ENCODE assay signal across 18 cellular contexts in the genomic region with DNA sequence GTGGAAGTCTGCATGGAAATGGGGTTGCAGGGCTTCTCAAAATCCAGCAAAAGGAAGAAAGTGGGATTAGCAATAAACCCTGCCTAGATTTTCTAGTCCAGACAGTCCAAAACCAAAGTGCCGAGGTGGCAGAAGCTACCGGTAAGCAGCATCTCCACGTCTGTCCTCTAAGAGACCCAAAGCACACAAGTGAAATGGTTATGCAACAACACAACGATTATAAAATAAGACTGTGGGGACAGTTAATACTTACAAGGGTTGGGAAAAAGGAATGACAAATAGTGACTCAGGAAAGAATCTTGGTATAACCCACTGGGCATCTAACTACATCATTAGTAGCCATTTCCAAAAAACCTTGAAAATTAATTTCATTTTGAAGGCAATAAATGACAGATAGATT. TPM values are rescaled to one million over a fixed set of nuclear protein-coding genes. Genes with fewer than 3 reads are reported as not detected.
DNase-seq lines count a peak whose midpoint lies in the region; ATAC-seq and TF ChIP-seq lines count a peak whose summit lies in the region.
"Had no signal": no experiment of that assay in that cellular context is flagged by ENCODE, and none has a peak within 500 bp of the region (broad histone marks: within the 10 kb centered on the region; RNA-seq: fewer than 3 reads in every experiment).

No MANE protein-coding gene starts in this region.

- H3K4me1 Mint-ChIP-seq in osteocyte (ENCODE audit: unreplicated experiment) (peaks cover 81% of the 10 kb centered on the region), type B pancreatic cell (ENCODE audit: unreplicated experiment) (peaks cover 44% of the 10 kb centered on the region)
- H3K4me1 Mint-ChIP-seq: activated CD4-positive, alpha-beta memory T cell treated with anti-CD3 and anti-CD28 coated beads, Interleukin-2, amount 10 ng/mL, durations not matched to agents 7 days and 5 days had no signal

- H3K36me3 ChIP-seq in heart left ventricle, result peaks cover 0 to 6% (median 0%) of the 10 kb centered on the region in 9 donors

- peaks cover 4 to 81% (median 58%) of the 10 kb centered on the region in 12 donors for H3K4me1 ChIP-seq in heart left ventricle

- no peaks in the 10 kb centered on the region for H3K9me3 ChIP-seq in heart left ventricle

- peak overlapping the region in 9 of 12 donors; percentile 3 to 79 (median 77) for H3K27ac ChIP-seq in heart left ventricle
- H3K27ac ChIP-seq in cingulate gyrus (ENCODE audit: low read depth, low read length), result peak overlapping the region; percentile 42

- no peak for ATAC-seq in heart left ventricle
- ATAC-seq in left ventricle myocardium superior, result no peak
- no peak for ATAC-seq in HG03175 (IDR thresholded peaks at IDR 0.05; ENCODE audit: unreplicated experiment)
- ATAC-seq: stimulated activated memory B cell treated with anti-CD40 and anti-IgM and Interleukin-4, amounts not matched to agents 10 μg/mL and 1 μg/mL and 100 μg/mL, for 72 hours had no signal

- H3K36me3 Mint-ChIP-seq in osteocyte (ENCODE audit: unreplicated experiment), result peaks cover 4% of the 10 kb centered on the region
- H3K36me3 Mint-ChIP-seq in type B pancreatic cell, result peaks cover 44% of the 10 kb centered on the region

- DNase-seq in heart left ventricle, result peak in 1 of 5 donors; percentile 17
- DNase-seq in left ventricle myocardium superior, result no peak
- DNase-seq in osteocyte (ENCODE audit: extremely low spot score, unreplicated experiment), result no peak
- DNase-seq in type B pancreatic cell (ENCODE audit: extremely low spot score, unreplicated experiment), result no peak
- DNase-seq in NCI-H2081 treated with DMSO at 0.1 percent for 48 hours (lab: John Stamatoyannopoulos, UW), result no peak
- no peak for DNase-seq in NCI-H1048 (lab: John Stamatoyannopoulos, UW)
- DNase-seq: 8988T; activated CD4-positive, alpha-beta memory T cell treated with anti-CD3 and anti-CD28 coated beads, Interleukin-2, amount 10 ng/mL, durations not matched to agents 7 days and 5 days; cortex of kidney; GDM1; NCI-H187; NCI-H524; OCI-M1; small intestine had no signal

- H3K9me3 Mint-ChIP-seq in osteocyte (ENCODE audit: unreplicated experiment) (no peaks in the 10 kb centered on the region), type B pancreatic cell (no peaks in the 10 kb centered on the region)
- H3K9me3 Mint-ChIP-seq: activated T-helper 1 cell treated with anti-CD3 and anti-CD28 coated beads, Interleukin-12 subunit alpha, Interleukin-12 subunit beta, Interleukin-2, Interleukin-4 antibody, amounts not matched to agents 30 ng/mL and 10 ng/mL and 1 ng/mL, durations not matched to agents 14 hours and 24 hours and 36 hours had no signal

- TF ChIP-seq CTCF in heart left ventricle (IDR thresholded peaks at IDR 0.05) (no peak), osteocyte (IDR thresholded peaks at IDR 0.05) (no peak), type B pancreatic cell (conservative IDR thresholded peaks at IDR 0.05) (no peak)

- 85 to 89% (median 86%) methylated on average over 4 of the region's 4 CpGs for WGBS in heart left ventricle, 4 donors

- no peak for TF ChIP-seq POLR2A in heart left ventricle (IDR thresholded peaks at IDR 0.05)

- no peaks in the 10 kb centered on the region for H3K27me3 ChIP-seq in heart left ventricle

- H3K4me3 ChIP-seq in heart left ventricle, result no peak overlapping the region

- H3K4me3 Mint-ChIP-seq in osteocyte (ENCODE audit: unreplicated experiment), result no peak overlapping the region
- H3K4me3 Mint-ChIP-seq in type B pancreatic cell, result no peak overlapping the region
- H3K4me3 Mint-ChIP-seq: activated CD4-positive, alpha-beta memory T cell treated with anti-CD3 and anti-CD28 coated beads, Interleukin-2, amount 10 ng/mL, durations not matched to agents 7 days and 5 days; activated T-helper 1 cell treated with anti-CD3 and anti-CD28 coated beads, Interleukin-12 subunit alpha, Interleukin-12 subunit beta, Interleukin-2, Interleukin-4 antibody, amounts not matched to agents 30 ng/mL and 10 ng/mL and 1 ng/mL, durations not matched to agents 14 hours and 24 hours and 36 hours; stimulated activated memory B cell treated with anti-CD40 and anti-IgM and Interleukin-4, amounts not matched to agents 10 μg/mL and 1 μg/mL and 100 μg/mL, for 72 hours had no signal

- H3K27me3 Mint-ChIP-seq in osteocyte (ENCODE audit: unreplicated experiment), result no peaks in the 10 kb centered on the region
- no peaks in the 10 kb centered on the region for H3K27me3 Mint-ChIP-seq in type B pancreatic cell
- H3K27me3 Mint-ChIP-seq: activated CD4-positive, alpha-beta memory T cell treated with anti-CD3 and anti-CD28 coated beads, Interleukin-2, amount 10 ng/mL, durations not matched to agents 7 days and 5 days; stimulated activated memory B cell treated with anti-CD40 and anti-IgM and Interleukin-4, amounts not matched to agents 10 μg/mL and 1 μg/mL and 100 μg/mL, for 72 hours had no signal

- intact Hi-C loops in heart left ventricle (cut with DNase I), result loop anchor here in 1 of 10 donors (5.0 kb wide), 1 partner anchor 35 kb away; no protein-coding TSS in a partner anchor
- intact Hi-C loops in left ventricle myocardium superior (cut with micrococcal nuclease), result no loop called here

- H3K27ac Mint-ChIP-seq in osteocyte (ENCODE audit: unreplicated experiment), result peak overlapping the region; percentile 72
- H3K27ac Mint-ChIP-seq in type B pancreatic cell, result peak overlapping the region; percentile 72
- H3K27ac Mint-ChIP-seq: activated CD4-positive, alpha-beta memory T cell treated with anti-CD3 and anti-CD28 coated beads, Interleukin-2, amount 10 ng/mL, durations not matched to agents 7 days and 5 days; activated T-helper 1 cell treated with anti-CD3 and anti-CD28 coated beads, Interleukin-12 subunit alpha, Interleukin-12 subunit beta, Interleukin-2, Interleukin-4 antibody, amounts not matched to agents 30 ng/mL and 10 ng/mL and 1 ng/mL, durations not matched to agents 14 hours and 24 hours and 36 hours; stimulated activated memory B cell treated with anti-CD40 and anti-IgM and Interleukin-4, amounts not matched to agents 10 μg/mL and 1 μg/mL and 100 μg/mL, for 72 hours had no signal

RNA-seq across cellular contexts. Expression of gene CREB3L2, which starts 24.7 kb away (rescaled TPM):
- total RNA-seq in heart left ventricle (10 to 100 TPM; 18.3 to 40.6 (median 22.0) TPM), left ventricle myocardium superior (22.3 TPM), osteocyte (143 and 144 TPM in 2 replicates), type B pancreatic cell (ENCODE audit: low replicate concordance) (85.8 and 173 TPM in 2 replicates)
- 10 to 100 TPM in 1 of 2 donors, 1 to 10 TPM in 1; 4.0 to 13.2 TPM for polyA plus RNA-seq in heart left ventricle
